ENCODE assay signal across 10 cellular contexts in genomic region chr20:36778831-36779655, GRCh38.
"Had no signal": no experiment of that assay in that cellular context is flagged by ENCODE, and none has a peak within 500 bp of the region (broad histone marks: within the 10 kb centered on the region; RNA-seq: fewer than 3 reads in every experiment).

No MANE protein-coding gene starts in this region.

- H3K27ac ChIP-seq: coronary artery, gastrocnemius medialis, transverse colon had no signal

- H3K4me3 ChIP-seq: coronary artery, gastrocnemius medialis, skin epidermis, transverse colon had no signal

- H3K9me3 Mint-ChIP-seq: activated T-cell treated with anti-CD3 and anti-CD28 coated beads, Interleukin-2, amount 50 U/mL, for 24 hours; mesothelial cell of epicardium had no signal

- H3K27me3 Mint-ChIP-seq: activated T-cell treated with anti-CD3 and anti-CD28 coated beads, Interleukin-2, amount 50 U/mL, for 24 hours had no signal

- H3K9me3 ChIP-seq: gastrocnemius medialis, transverse colon had no signal

- DNase-seq: activated CD4-positive, CD25-positive, alpha-beta regulatory T cell; activated T-cell treated with anti-CD3 and anti-CD28 coated beads, Interleukin-2, amount 50 U/mL, for 24 hours; caudate nucleus; effector CD8-positive, alpha-beta T cell; gastrocnemius medialis; T-helper 2 cell; transverse colon had no signal

- ATAC-seq: gastrocnemius medialis had no signal

- H3K27me3 ChIP-seq: gastrocnemius medialis, transverse colon had no signal

- H3K4me3 Mint-ChIP-seq: activated T-cell treated with anti-CD3 and anti-CD28 coated beads, Interleukin-2, amount 50 U/mL, for 24 hours; mesothelial cell of epicardium had no signal

- H3K36me3 ChIP-seq: gastrocnemius medialis, transverse colon had no signal

- H3K27ac Mint-ChIP-seq: activated T-cell treated with anti-CD3 and anti-CD28 coated beads, Interleukin-2, amount 50 U/mL, for 24 hours; mesothelial cell of epicardium had no signal
